In the genomic region with DNA sequence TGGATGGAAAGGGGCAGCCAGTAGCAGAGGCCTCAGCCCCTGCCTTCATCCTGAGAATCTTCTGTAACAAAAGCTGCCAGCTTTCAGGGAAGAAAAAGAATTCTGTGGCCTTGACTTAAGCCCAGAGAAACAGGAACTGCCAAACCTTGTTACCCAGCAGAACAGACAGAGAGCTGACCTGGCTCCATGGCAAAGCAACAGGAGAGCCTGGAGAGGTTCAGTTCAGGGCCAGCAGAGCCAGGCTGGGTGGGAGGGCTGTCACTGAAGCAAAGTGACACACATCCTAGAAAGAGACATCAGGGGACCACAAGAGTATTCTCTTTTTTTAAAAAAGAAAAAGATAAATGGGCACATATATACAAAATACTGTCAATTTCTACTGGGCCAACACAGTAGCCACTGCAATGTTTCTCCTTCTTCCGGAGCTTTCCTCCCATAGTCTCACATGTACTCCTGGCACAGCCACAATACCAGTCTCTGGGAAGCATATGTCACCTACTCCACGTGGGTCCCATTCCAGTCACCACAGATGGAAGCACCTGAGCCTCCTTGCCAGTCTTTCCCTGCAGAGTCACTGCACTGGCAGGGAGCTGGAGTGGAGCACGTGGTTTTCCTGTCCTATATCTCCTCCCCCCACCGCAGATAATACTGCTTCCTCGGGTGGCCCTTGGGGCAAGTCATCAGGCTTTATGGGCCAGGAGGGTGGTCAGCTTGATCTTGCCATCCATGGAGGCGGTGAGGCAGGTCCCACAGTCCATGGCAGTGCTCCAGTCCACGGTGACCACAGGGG, we compare ENCODE assay signal across 17 cellular contexts. TPM values are rescaled to one million over a fixed set of nuclear protein-coding genes. Genes with fewer than 3 reads are reported as not detected.
DNase-seq lines count a peak whose midpoint lies in the region; ATAC-seq and TF ChIP-seq lines count a peak whose summit lies in the region.
"Had no signal": no experiment of that assay in that cellular context is flagged by ENCODE, and none has a peak within 500 bp of the region (broad histone marks: within the 10 kb centered on the region; RNA-seq: fewer than 3 reads in every experiment).

No MANE protein-coding gene starts in this region.

- peaks cover 18% of the 10 kb centered on the region for H3K9me3 Mint-ChIP-seq in activated CD8-positive, alpha-beta memory T cell treated with anti-CD3 and anti-CD28 coated beads, Interleukin-2, amount 10 ng/mL, durations not matched to agents 7 days and 5 days (ENCODE audit: low read depth)
- peaks cover 7% of the 10 kb centered on the region for H3K9me3 Mint-ChIP-seq in natural killer cell treated with Interleukin-12 subunit alpha and Interleukin-12 subunit beta and Interleukin-15 and Interleukin-18, amount 100 ng/mL, for 72 hours

- peak overlapping the region in 2 of 4 donors; percentile 5 to 12 for H3K27ac ChIP-seq in body of pancreas
- peak overlapping the region; percentile 46 for H3K27ac ChIP-seq in psoas muscle

- peaks cover 0 to 19% (median 3%) of the 10 kb centered on the region in 3 donors for H3K9me3 ChIP-seq in body of pancreas
- H3K9me3 ChIP-seq in psoas muscle: peaks cover 11% of the 10 kb centered on the region

- H3K4me3 ChIP-seq in body of pancreas: no peak overlapping the region
- no peak overlapping the region for H3K4me3 ChIP-seq in psoas muscle
- H3K4me3 ChIP-seq: GM23338 had no signal

- DNase-seq in activated CD8-positive, alpha-beta memory T cell treated with anti-CD3 and anti-CD28 coated beads, Interleukin-2, amount 10 ng/mL, durations not matched to agents 7 days and 5 days: peak; percentile 35
- DNase-seq in activated CD8-positive, alpha-beta memory T cell treated with anti-CD3 and anti-CD28 coated beads, Interleukin-2, amount 50 U/mL, for 48 hours: no peak
- DNase-seq in GM13976 (ENCODE audit: low spot score) (peak; percentile 26), body of pancreas (peak in 3 of 4 donors; percentile 14 to 61 (median 46)), psoas muscle (no peak), NCI-H748 (lab: John Stamatoyannopoulos, UW; ENCODE audit: unreplicated experiment) (no peak), NCI-H2227 treated with DMSO at 0.1 percent for 48 hours (lab: John Stamatoyannopoulos, UW) (no peak)
- DNase-seq in natural killer cell treated with Interleukin-12 subunit alpha and Interleukin-12 subunit beta and Interleukin-15 and Interleukin-18, amount 100 ng/mL, for 72 hours (ENCODE audit: low spot score): no peak
- DNase-seq: Caco-2, Kasumi-1, NCI-H1105 treated with DMSO at 0.1 percent for 48 hours, NCI-H187, NCI-H446 treated with DMSO at 0.1 percent for 48 hours, NCI-H82, SHP77 treated with DMSO at 0.1 percent for 48 hours had no signal

- H3K36me3 ChIP-seq in body of pancreas (replicated peaks in 1 of 2; ENCODE audit: insufficient read depth in 1 of 2, low read depth in 2 of 2): peaks cover 16 to 39% of the 10 kb centered on the region in 2 donors
- H3K36me3 ChIP-seq in psoas muscle (ENCODE audit: insufficient read depth in 1 of 2, low read depth in 1 of 2): peaks cover 2 to 100% of the 10 kb centered on the region in 2 donors

- in situ Hi-C loops in GM13976 (cut with MboI; ENCODE audit: low sequenced_read_pairs, unreplicated experiment): no loop called here

- H3K27me3 ChIP-seq in body of pancreas: no peaks in the 10 kb centered on the region
- no peaks in the 10 kb centered on the region for H3K27me3 ChIP-seq in psoas muscle (ENCODE audit: insufficient read depth in 3 of 3, low read length in 2 of 3)

- WGBS in body of pancreas, 2 donors: 83 to 87% methylated on average over 7 of the region's 7 CpGs
- 84 to 93% (median 85%) methylated on average over 7 of the region's 7 CpGs for WGBS in psoas muscle, 3 donors

- H3K4me1 Mint-ChIP-seq in activated CD8-positive, alpha-beta memory T cell treated with anti-CD3 and anti-CD28 coated beads, Interleukin-2, amount 10 ng/mL, durations not matched to agents 7 days and 5 days: peaks cover 16% of the 10 kb centered on the region
- peaks cover 0 to 4% of the 10 kb centered on the region in 2 donors for H3K4me1 Mint-ChIP-seq in natural killer cell treated with Interleukin-12 subunit alpha and Interleukin-12 subunit beta and Interleukin-15 and Interleukin-18, amount 100 ng/mL, for 72 hours (ENCODE audit: low read depth in 2 of 2)
- H3K4me1 Mint-ChIP-seq: GM23338 had no signal

- CTCF ChIA-PET in activated CD8-positive, alpha-beta memory T cell treated with anti-CD3 and anti-CD28 coated beads, Interleukin-2, amount 10 ng/mL, durations not matched to agents 7 days and 5 days (lab: Charles Lee): interaction anchor here (1.1 to 1.2 kb wide), 2 partner anchors 17 to 75 kb away, joined by 3 read pairs; no protein-coding TSS in a partner anchor

- no peaks in the 10 kb centered on the region for H3K27me3 Mint-ChIP-seq in activated CD8-positive, alpha-beta memory T cell treated with anti-CD3 and anti-CD28 coated beads, Interleukin-2, amount 10 ng/mL, durations not matched to agents 7 days and 5 days
- no peaks in the 10 kb centered on the region for H3K27me3 Mint-ChIP-seq in natural killer cell treated with Interleukin-12 subunit alpha and Interleukin-12 subunit beta and Interleukin-15 and Interleukin-18, amount 100 ng/mL, for 72 hours

- no peak for TF ChIP-seq POLR2A in body of pancreas (IDR thresholded peaks at IDR 0.05)

- intact Hi-C loops in body of pancreas (cut with DNase I): no loop called here
- intact Hi-C loops in psoas muscle (cut with DNase I): no loop called here

- H3K4me3 Mint-ChIP-seq in activated CD8-positive, alpha-beta memory T cell treated with anti-CD3 and anti-CD28 coated beads, Interleukin-2, amount 10 ng/mL, durations not matched to agents 7 days and 5 days: no peak overlapping the region
- no peak overlapping the region for H3K4me3 Mint-ChIP-seq in natural killer cell treated with Interleukin-12 subunit alpha and Interleukin-12 subunit beta and Interleukin-15 and Interleukin-18, amount 100 ng/mL, for 72 hours
- H3K4me3 Mint-ChIP-seq: GM23338 had no signal

- peaks cover 62% of the 10 kb centered on the region for H3K36me3 Mint-ChIP-seq in activated CD8-positive, alpha-beta memory T cell treated with anti-CD3 and anti-CD28 coated beads, Interleukin-2, amount 10 ng/mL, durations not matched to agents 7 days and 5 days
- peaks cover 33% of the 10 kb centered on the region for H3K36me3 Mint-ChIP-seq in natural killer cell treated with Interleukin-12 subunit alpha and Interleukin-12 subunit beta and Interleukin-15 and Interleukin-18, amount 100 ng/mL, for 72 hours

- H3K4me1 ChIP-seq in body of pancreas (peaks cover 24% of the 10 kb centered on the region), psoas muscle (peaks cover 4% of the 10 kb centered on the region)
- H3K4me1 ChIP-seq: Caco-2 had no signal

- no peak for TF ChIP-seq CTCF in GM13976 (IDR thresholded peaks at IDR 0.05; ENCODE audit: borderline replicate concordance, control extremely low read depth, extremely low read depth, insufficient read depth, missing control alignments)
- no peak for TF ChIP-seq CTCF in body of pancreas (IDR thresholded peaks at IDR 0.05)
- no peak for TF ChIP-seq CTCF in psoas muscle (IDR thresholded peaks at IDR 0.05)

- H3K27ac Mint-ChIP-seq in activated CD8-positive, alpha-beta memory T cell treated with anti-CD3 and anti-CD28 coated beads, Interleukin-2, amount 10 ng/mL, durations not matched to agents 7 days and 5 days: no peak overlapping the region
- no peak overlapping the region for H3K27ac Mint-ChIP-seq in natural killer cell treated with Interleukin-12 subunit alpha and Interleukin-12 subunit beta and Interleukin-15 and Interleukin-18, amount 100 ng/mL, for 72 hours
- H3K27ac Mint-ChIP-seq: GM23338 had no signal

- ATAC-seq in activated CD8-positive, alpha-beta memory T cell treated with anti-CD3 and anti-CD28 coated beads, Interleukin-2, amount 10 ng/mL, durations not matched to agents 7 days and 5 days: no peak
- ATAC-seq in body of pancreas (no peak), psoas muscle (peak; percentile 8 to 43 (median 34))
- no peak for ATAC-seq in natural killer cell treated with Interleukin-12 subunit alpha and Interleukin-12 subunit beta and Interleukin-15 and Interleukin-18, amount 100 ng/mL, for 72 hours
- ATAC-seq: GM23338 had no signal

RNA-seq across cellular contexts. Expression of gene CYREN, which starts 15.2 kb away (rescaled TPM):
- total RNA-seq in activated CD8-positive, alpha-beta memory T cell treated with anti-CD3 and anti-CD28 coated beads, Interleukin-2, amount 10 ng/mL, durations not matched to agents 7 days and 5 days: 10 to 100 TPM; 33.2 to 46.0 TPM
- total RNA-seq in body of pancreas (10 to 100 TPM; 32.9 to 40.5 TPM), psoas muscle (10 to 100 TPM; 20.6 to 29.4 (median 25.3) TPM)
- 10 to 100 TPM; 25.0 to 61.2 (median 46.3) TPM for polyA plus RNA-seq in psoas muscle
- 10 to 100 TPM; 47.2 to 68.5 TPM for total RNA-seq in natural killer cell treated with Interleukin-12 subunit alpha and Interleukin-12 subunit beta and Interleukin-15 and Interleukin-18, amount 100 ng/mL, for 72 hours

RNA-seq across cellular contexts. Expression of gene WDR91, which starts 25.7 kb away (rescaled TPM):
- total RNA-seq in activated CD8-positive, alpha-beta memory T cell treated with anti-CD3 and anti-CD28 coated beads, Interleukin-2, amount 10 ng/mL, durations not matched to agents 7 days and 5 days: 10 to 100 TPM in 1 of 2 experiments, 1 to 10 TPM in 1; 9.3 to 25.9 TPM
- total RNA-seq in body of pancreas (10 to 100 TPM; 28.0 to 32.4 TPM), psoas muscle (10 to 100 TPM in 1 of 4 donors, 1 to 10 TPM in 3; 4.8 to 23.6 (median 8.5) TPM)
- polyA plus RNA-seq in psoas muscle: 1 to 10 TPM; 2.7 to 4.0 (median 2.8) TPM
- total RNA-seq in natural killer cell treated with Interleukin-12 subunit alpha and Interleukin-12 subunit beta and Interleukin-15 and Interleukin-18, amount 100 ng/mL, for 72 hours: 10 to 100 TPM; 11.9 to 22.8 TPM

RNA-seq across cellular contexts. Expression of gene TMEM140, which starts 37.8 kb away (rescaled TPM):
- 10 to 100 TPM; 19.9 to 27.5 TPM for total RNA-seq in activated CD8-positive, alpha-beta memory T cell treated with anti-CD3 and anti-CD28 coated beads, Interleukin-2, amount 10 ng/mL, durations not matched to agents 7 days and 5 days
- total RNA-seq in body of pancreas (1 to 10 TPM; 4.0 to 9.6 TPM), psoas muscle (100 to 1,000 TPM in 1 of 4 donors, 10 to 100 TPM in 3; 67.0 to 106 (median 74.0) TPM)
- 10 to 100 TPM; 25.4 to 62.1 (median 52.5) TPM for polyA plus RNA-seq in psoas muscle
- 10 to 100 TPM; 10.2 to 17.4 TPM for total RNA-seq in natural killer cell treated with Interleukin-12 subunit alpha and Interleukin-12 subunit beta and Interleukin-15 and Interleukin-18, amount 100 ng/mL, for 72 hours
- total RNA-seq: GM23338 had no signal

RNA-seq across cellular contexts. Expression of gene STRA8, which starts 48.0 kb away (rescaled TPM):
- total RNA-seq in activated CD8-positive, alpha-beta memory T cell treated with anti-CD3 and anti-CD28 coated beads, Interleukin-2, amount 10 ng/mL, durations not matched to agents 7 days and 5 days: not detected
- total RNA-seq in body of pancreas (not detected), psoas muscle (not detected)
- polyA plus RNA-seq in psoas muscle: not detected
- not detected for total RNA-seq in natural killer cell treated with Interleukin-12 subunit alpha and Interleukin-12 subunit beta and Interleukin-15 and Interleukin-18, amount 100 ng/mL, for 72 hours
- total RNA-seq: A172, Caco-2, GM23338 had no signal
- polyA plus RNA-seq: GM23338 had no signal

Comparison
In these comparisons a context has a peak if more than half of its experiments do, and no peak if none do; other contexts are left out.
1. DNase-seq: peak in activated CD8-positive, alpha-beta memory T cell treated with anti-CD3 and anti-CD28 coated beads, Interleukin-2, amount 10 ng/mL, durations not matched to agents 7 days and 5 days (single experiment), GM13976 (single experiment) and body of pancreas (3 of 4); none in activated CD8-positive, alpha-beta memory T cell treated with anti-CD3 and anti-CD28 coated beads, Interleukin-2, amount 50 U/mL, for 48 hours (single experiment), psoas muscle (0 of 2), NCI-H748 (single experiment), natural killer cell treated with Interleukin-12 subunit alpha and Interleukin-12 subunit beta and Interleukin-15 and Interleukin-18, amount 100 ng/mL, for 72 hours (single experiment) and NCI-H2227 treated with DMSO at 0.1 percent for 48 hours (single experiment).
2. ATAC-seq: peak in psoas muscle (4 of 4); none in activated CD8-positive, alpha-beta memory T cell treated with anti-CD3 and anti-CD28 coated beads, Interleukin-2, amount 10 ng/mL, durations not matched to agents 7 days and 5 days (single experiment), body of pancreas (single experiment) and natural killer cell treated with Interleukin-12 subunit alpha and Interleukin-12 subunit beta and Interleukin-15 and Interleukin-18, amount 100 ng/mL, for 72 hours (0 of 2).